Comparison of ENCODE assay signal across 8 cellular contexts in genomic region chr12:91326043-91327027, GRCh38.
A peak's percentile ranks its signal among the peaks of the same experiment; 100 is the strongest.
DNase-seq lines count a peak whose midpoint lies in the region; ATAC-seq, FAIRE-seq and TF ChIP-seq lines count a peak whose summit lies in the region.

No MANE protein-coding gene starts in this region.

- peaks cover 19% of the 10 kb centered on the region for H3K4me1 ChIP-seq in OCI-LY3 (ENCODE audit: low read length)

- no peaks in the 10 kb centered on the region for H3K79me2 ChIP-seq in OCI-LY3 (ENCODE audit: low read length)

- H3K9ac ChIP-seq in OCI-LY3 (ENCODE audit: low read length) = no peak overlapping the region

- no peaks in the 10 kb centered on the region for H3K9me3 ChIP-seq in OCI-LY3 (ENCODE audit: insufficient read depth, low read length)

- peak; percentile 60 for ATAC-seq in HG02981 (IDR thresholded peaks at IDR 0.05; ENCODE audit: unreplicated experiment)
- no peak for ATAC-seq in HG03460 (IDR thresholded peaks at IDR 0.05; ENCODE audit: unreplicated experiment)

- H3K27me3 ChIP-seq in OCI-LY3 (ENCODE audit: low read depth, low read length) = no peaks in the 10 kb centered on the region

- peak overlapping the region; percentile 77 for H2AFZ ChIP-seq in OCI-LY3 (ENCODE audit: low read depth, low read length)

- no peak overlapping the region for H3K27ac ChIP-seq in OCI-LY3 (ENCODE audit: low read length)
- peak overlapping the region in 17 of 21 experiments; percentile 14 to 84 (median 49) for H3K27ac ChIP-seq in skin epidermis

- H3K36me3 ChIP-seq in OCI-LY3 (replicated peaks; ENCODE audit: low read depth, low read length) = no peaks in the 10 kb centered on the region

- H3K4me3 ChIP-seq in OCI-LY3 (ENCODE audit: low read length) (no peak overlapping the region), skin epidermis (no peak overlapping the region)

- peak; percentile 45 for DNase-seq in A172 (ENCODE audit: low spot score)
- peak; percentile 33 for DNase-seq in amniotic stem cell (lab: John Stamatoyannopoulos, UW)
- peak; percentile 5 for DNase-seq in hepatic stellate cell (ENCODE audit: low spot score)

- peak; percentile 88 for FAIRE-seq in G401.6 (lab: Jason Lieb, UNC)

- H3K4me2 ChIP-seq in OCI-LY3 (ENCODE audit: low read length) = no peak overlapping the region

- TF ChIP-seq CTCF in OCI-LY3 (IDR thresholded peaks at IDR 0.05; ENCODE audit: low read depth, low read length) = peak; percentile 83

- H4K20me1 ChIP-seq in OCI-LY3 (ENCODE audit: insufficient read depth, low read length) = no peaks in the 10 kb centered on the region
